In the genomic region with DNA sequence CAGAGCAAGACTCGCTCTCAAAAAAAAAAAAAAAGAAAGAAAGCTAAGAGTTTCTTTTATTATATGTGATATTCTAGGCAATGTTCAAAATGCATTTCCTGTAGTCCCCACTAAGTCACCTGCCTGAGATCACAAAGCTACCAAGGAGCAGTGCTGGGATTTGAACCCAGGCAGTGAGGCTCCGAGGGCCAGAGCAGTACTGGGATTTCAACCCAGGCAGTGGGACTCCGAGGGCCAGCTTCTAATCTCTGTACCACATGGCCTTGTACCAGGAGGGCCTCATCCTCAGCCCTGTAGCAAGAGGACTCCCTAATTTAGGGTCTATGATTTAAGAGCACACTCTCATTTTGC, we compare ENCODE assay signal across 8 cellular contexts. TPM values are rescaled to one million over a fixed set of nuclear protein-coding genes. Genes with fewer than 3 reads are reported as not detected.
DNase-seq lines count a peak whose midpoint lies in the region; ATAC-seq and TF ChIP-seq lines count a peak whose summit lies in the region.

No MANE protein-coding gene starts in this region.

- H3K9me3 ChIP-seq in colonic mucosa (no peaks in the 10 kb centered on the region), upper lobe of left lung (no peaks in the 10 kb centered on the region)

- 83 to 89% methylated on average over 3 of the region's 3 CpGs for WGBS in upper lobe of left lung, 2 donors

- H3K9ac ChIP-seq in colonic mucosa (ENCODE audit: low read depth in 2 of 2, low read length in 2 of 2), result peak overlapping the region; percentile 38 to 87

- no peaks in the 10 kb centered on the region for H3K27me3 Mint-ChIP-seq in activated naive CD4-positive, alpha-beta T cell treated with anti-CD3 and anti-CD28 coated beads, Interleukin-2, amount 50 U/mL, for 24 hours
- no peaks in the 10 kb centered on the region for H3K27me3 Mint-ChIP-seq in naive B cell

- peak overlapping the region; percentile 96 for H3K27ac ChIP-seq in colonic mucosa
- peak overlapping the region; percentile 93 to 99 (median 98) for H3K27ac ChIP-seq in upper lobe of left lung

- TF ChIP-seq POLR2A in upper lobe of left lung (IDR thresholded peaks at IDR 0.05), result no peak

- peak overlapping the region; percentile 94 for H3K27ac Mint-ChIP-seq in activated naive CD4-positive, alpha-beta T cell treated with anti-CD3 and anti-CD28 coated beads, Interleukin-2, amount 50 U/mL, for 24 hours
- peak overlapping the region in 5 of 6 donors; percentile 39 to 95 (median 83) for H3K27ac Mint-ChIP-seq in naive B cell

- intact Hi-C loops in colonic mucosa (cut with DNase I), result loop anchor here (2.0 kb wide), 1 partner anchor 42 kb away; no protein-coding TSS in a partner anchor

- no peak overlapping the region for H3K4me3 Mint-ChIP-seq in activated naive CD4-positive, alpha-beta T cell treated with anti-CD3 and anti-CD28 coated beads, Interleukin-2, amount 50 U/mL, for 24 hours
- peak overlapping the region in 3 of 8 donors; percentile 12 to 64 (median 39) for H3K4me3 Mint-ChIP-seq in naive B cell

- no peaks in the 10 kb centered on the region for H3K9me3 Mint-ChIP-seq in activated naive CD4-positive, alpha-beta T cell treated with anti-CD3 and anti-CD28 coated beads, Interleukin-2, amount 50 U/mL, for 24 hours
- H3K9me3 Mint-ChIP-seq in naive B cell, result no peaks in the 10 kb centered on the region

- H3K36me3 ChIP-seq in colonic mucosa, result no peaks in the 10 kb centered on the region
- H3K36me3 ChIP-seq in upper lobe of left lung, result no peaks in the 10 kb centered on the region

- TF ChIP-seq EP300 in upper lobe of left lung (IDR thresholded peaks at IDR 0.05), result no peak

- no peaks in the 10 kb centered on the region for H3K27me3 ChIP-seq in colonic mucosa
- H3K27me3 ChIP-seq in upper lobe of left lung, result no peaks in the 10 kb centered on the region

- DNase-seq in activated naive CD4-positive, alpha-beta T cell (lab: John Stamatoyannopoulos, UW), result no peak
- no peak for DNase-seq in colonic mucosa
- DNase-seq in naive B cell, result no peak
- no peak for DNase-seq in upper lobe of left lung
- no peak for DNase-seq in putamen (ENCODE audit: low spot score)

- no peak for TF ChIP-seq CTCF in colonic mucosa (IDR thresholded peaks at IDR 0.05)
- no peak for TF ChIP-seq CTCF in upper lobe of left lung (IDR thresholded peaks at IDR 0.05)

- H3K4me1 Mint-ChIP-seq in activated naive CD4-positive, alpha-beta T cell treated with anti-CD3 and anti-CD28 coated beads, Interleukin-2, amount 50 U/mL, for 24 hours, result peaks cover 63% of the 10 kb centered on the region
- H3K4me1 Mint-ChIP-seq in naive B cell, result peaks cover 47 to 83% (median 78%) of the 10 kb centered on the region in 3 donors

- peaks cover 4% of the 10 kb centered on the region for H3K36me3 Mint-ChIP-seq in activated naive CD4-positive, alpha-beta T cell treated with anti-CD3 and anti-CD28 coated beads, Interleukin-2, amount 50 U/mL, for 24 hours
- peaks cover 0 to 4% of the 10 kb centered on the region in 2 donors for H3K36me3 Mint-ChIP-seq in naive B cell

- H3K4me3 ChIP-seq in colonic mucosa (no peak overlapping the region), upper lobe of left lung (no peak overlapping the region)

- peaks cover 40% of the 10 kb centered on the region for H3K4me1 ChIP-seq in colonic mucosa
- peaks cover 63 to 88% (median 74%) of the 10 kb centered on the region in 4 donors for H3K4me1 ChIP-seq in upper lobe of left lung

- ATAC-seq in naive B cell (ENCODE audit: low read depth in 2 of 2) (no peak), upper lobe of left lung (ENCODE audit: low FRiP score in 2 of 2) (no peak), GM21528 (IDR thresholded peaks at IDR 0.05; ENCODE audit: low FRiP score, unreplicated experiment) (no peak), HG03354 (IDR thresholded peaks at IDR 0.05; ENCODE audit: poor library complexity, severe bottlenecking, unreplicated experiment) (no peak)

RNA-seq across cellular contexts. Expression of a gene that starts 39.7 kb away (rescaled TPM):
- total RNA-seq in colonic mucosa (10 to 100 TPM; 45.4 to 53.1 TPM), upper lobe of left lung (100 to 1,000 TPM in 1 of 6 donors, 10 to 100 TPM in 5; 24.6 to 120 (median 51.8) TPM)
- polyA plus RNA-seq in naive B cell (ENCODE audit: low read depth in 6 of 6), result 10 to 100 TPM in 4 of 6 donors, 1 to 10 TPM in 2; 2.7 to 22.7 (median 12.1) TPM
